Comparison of ENCODE assay signal across 28 cellular contexts in the genomic region with DNA sequence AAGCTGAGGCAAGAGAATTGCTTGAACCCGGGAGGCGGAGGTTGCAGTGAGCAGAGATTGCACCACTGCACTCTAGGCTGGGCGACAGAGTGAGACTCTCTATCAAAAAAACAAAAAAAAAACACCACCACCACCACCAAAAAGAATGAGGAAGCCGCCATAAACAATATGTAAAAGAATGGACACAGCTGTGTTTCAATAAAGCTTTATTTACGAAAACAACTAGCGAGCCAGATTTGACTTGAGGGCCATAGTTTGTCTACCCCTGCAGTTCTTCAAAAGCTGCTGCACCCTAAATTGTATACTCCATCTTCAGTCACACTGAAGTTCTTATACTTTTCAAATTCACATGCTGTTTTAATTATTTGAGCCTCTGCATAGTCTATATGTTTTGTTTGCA.
"Had no signal": no experiment of that assay in that cellular context is flagged by ENCODE, and none has a peak within 500 bp of the region (broad histone marks: within the 10 kb centered on the region; RNA-seq: fewer than 3 reads in every experiment).

No MANE protein-coding gene starts in this region.

- DNase-seq: colonic mucosa; cortex of kidney; dermis blood vessel endothelial cell; dorsolateral prefrontal cortex; effector CD4-positive, alpha-beta T cell; effector CD8-positive, alpha-beta T cell; effector memory CD4-positive, alpha-beta T cell; effector memory CD8-positive, alpha-beta T cell; endodermal cell; erythroblast; esophagus squamous epithelium; foreskin fibroblast; foreskin keratinocyte; foreskin melanocyte; gastrocnemius medialis; glutamatergic neuron; head of caudate nucleus; heart left ventricle; heart right ventricle had no signal

- H3K4me1 ChIP-seq: colonic mucosa, foreskin keratinocyte, gastrocnemius medialis, heart left ventricle, heart right ventricle had no signal

- H3K27me3 ChIP-seq: colonic mucosa, dorsolateral prefrontal cortex, esophagus muscularis mucosa, esophagus squamous epithelium, foreskin keratinocyte, gastrocnemius medialis, gastroesophageal sphincter, heart left ventricle, heart right ventricle had no signal

- H3K27ac ChIP-seq: colonic mucosa, coronary artery, dorsolateral prefrontal cortex, epithelial cell of prostate, esophagus muscularis mucosa, esophagus squamous epithelium, foreskin keratinocyte, gastrocnemius medialis, gastroesophageal sphincter, heart left ventricle, heart right ventricle had no signal

- ATAC-seq: effector memory CD8-positive, alpha-beta T cell; esophagus mucosa; foreskin keratinocyte; gastrocnemius medialis; gastroesophageal sphincter; heart left ventricle; heart right ventricle had no signal

- FAIRE-seq: colon, endometrium, endothelial cell of umbilical vein, frontal cortex had no signal

- H3K9me3 ChIP-seq: colonic mucosa, esophagus squamous epithelium, gastrocnemius medialis, gastroesophageal sphincter had no signal

- H3K36me3 ChIP-seq: colonic mucosa, esophagus muscularis mucosa, esophagus squamous epithelium, gastrocnemius medialis, gastroesophageal sphincter, heart left ventricle, heart right ventricle had no signal

- H3K4me3 ChIP-seq: colonic mucosa, coronary artery, dorsolateral prefrontal cortex, esophagus muscularis mucosa, esophagus squamous epithelium, gastrocnemius medialis, gastroesophageal sphincter, heart left ventricle, heart right ventricle had no signal
